10 cellular contexts compared by ENCODE assay signal in genomic region chr12:53838978-53839377, GRCh38.
"Had no signal": no experiment of that assay in that cellular context is flagged by ENCODE, and none has a peak within 500 bp of the region (broad histone marks: within the 10 kb centered on the region; RNA-seq: fewer than 3 reads in every experiment).

No MANE protein-coding gene starts in this region.

- DNase-seq: GM23248, GOT3, H7, HFFc6, Karpas-422, KBM-7 had no signal

- H3K9me3 ChIP-seq: HAP-1 had no signal

- H3K4me3 Mint-ChIP-seq: HFFc6 had no signal

- H3K9ac ChIP-seq: GM23248, KMS-11 had no signal

- H3K36me3 ChIP-seq: HAP-1 had no signal

- FAIRE-seq: HTR-8/SVneo had no signal

- H2AFZ ChIP-seq: GM23248 had no signal

- H3K4me1 ChIP-seq: HAP-1 had no signal

- ATAC-seq: HCT116 had no signal

- H3K4me3 ChIP-seq: GM23248, HAP-1 had no signal

- H3K4me2 ChIP-seq: KMS-11 had no signal

- H3K27ac ChIP-seq: GM23248, KMS-11 had no signal

- H3K27ac Mint-ChIP-seq: HFFc6 had no signal
